ENCODE assay signal across 8 cellular contexts in genomic region chr12:27333311-27334009, GRCh38. TPM values are rescaled to one million over a fixed set of nuclear protein-coding genes. Genes with fewer than 3 reads are reported as not detected.
DNase-seq lines count a peak whose midpoint lies in the region; ATAC-seq, FAIRE-seq and TF ChIP-seq lines count a peak whose summit lies in the region.

No MANE protein-coding gene starts in this region.

- H3K9me3 Mint-ChIP-seq in activated CD4-positive, alpha-beta T cell treated with anti-CD3 and anti-CD28 coated beads, Interleukin-2, amount 10 ng/mL, durations not matched to agents 7 days and 5 days, result no peaks in the 10 kb centered on the region
- H3K9me3 Mint-ChIP-seq in effector memory CD8-positive, alpha-beta T cell, result no peaks in the 10 kb centered on the region

- peak overlapping the region; percentile 89 for H3K27ac Mint-ChIP-seq in activated CD4-positive, alpha-beta T cell treated with anti-CD3 and anti-CD28 coated beads, Interleukin-2, amount 10 ng/mL, durations not matched to agents 7 days and 5 days
- H3K27ac Mint-ChIP-seq in effector memory CD8-positive, alpha-beta T cell, result peak overlapping the region; percentile 65 to 81

- H3K27me3 ChIP-seq in mucosa of rectum (ENCODE audit: control insufficient read depth in 2 of 2, insufficient read depth in 2 of 2, low read length in 2 of 2) (peaks cover 8 to 11% of the 10 kb centered on the region in 2 donors), stomach smooth muscle (ENCODE audit: control insufficient read depth in 1 of 2, insufficient read depth in 2 of 2, low read length in 2 of 2) (no peaks in the 10 kb centered on the region)

- DNase-seq in GM12892 (ENCODE audit: insufficient read length) (peak; percentile 34), NCI-H1105 treated with DMSO at 0.1 percent for 48 hours (lab: John Stamatoyannopoulos, UW) (peak; percentile 53), Ammon's horn (ENCODE audit: low spot score) (no peak)
- peak; percentile 49 for DNase-seq in activated CD4-positive, alpha-beta T cell treated with anti-CD3 and anti-CD28 coated beads, Interleukin-2, amount 10 ng/mL, durations not matched to agents 7 days and 5 days
- DNase-seq in effector memory CD8-positive, alpha-beta T cell, result peak in 2 of 3 experiments; percentile 1 to 6

- H3K4me3 Mint-ChIP-seq in activated CD4-positive, alpha-beta T cell treated with anti-CD3 and anti-CD28 coated beads, Interleukin-2, amount 10 ng/mL, durations not matched to agents 7 days and 5 days, result peak overlapping the region; percentile 92
- H3K4me3 Mint-ChIP-seq in effector memory CD8-positive, alpha-beta T cell, result peak overlapping the region; percentile 91 to 95

- ATAC-seq in HG02610 (IDR thresholded peaks at IDR 0.05; ENCODE audit: unreplicated experiment), result peak; percentile 12
- ATAC-seq in effector memory CD8-positive, alpha-beta T cell (replicated peaks), result peak; percentile 65

- H3K9ac ChIP-seq in mucosa of rectum (ENCODE audit: low read depth in 1 of 2, low read length in 2 of 2) (peak overlapping the region; percentile 42 to 62), stomach smooth muscle (ENCODE audit: low read length in 2 of 2) (peak overlapping the region; percentile 47 to 59)

- H3K4me1 Mint-ChIP-seq in activated CD4-positive, alpha-beta T cell treated with anti-CD3 and anti-CD28 coated beads, Interleukin-2, amount 10 ng/mL, durations not matched to agents 7 days and 5 days, result peaks cover 39% of the 10 kb centered on the region
- peaks cover 12 to 18% of the 10 kb centered on the region in 2 donors for H3K4me1 Mint-ChIP-seq in effector memory CD8-positive, alpha-beta T cell (ENCODE audit: low read depth in 2 of 2)

- peaks cover 12% of the 10 kb centered on the region for H3K27me3 Mint-ChIP-seq in activated CD4-positive, alpha-beta T cell treated with anti-CD3 and anti-CD28 coated beads, Interleukin-2, amount 10 ng/mL, durations not matched to agents 7 days and 5 days
- H3K27me3 Mint-ChIP-seq in effector memory CD8-positive, alpha-beta T cell, result peaks cover 44 to 56% of the 10 kb centered on the region in 2 donors

- H3K27ac ChIP-seq in mucosa of rectum (ENCODE audit: low read depth in 2 of 2, low read length in 2 of 2) (no peak overlapping the region), stomach smooth muscle (ENCODE audit: low read length) (no peak overlapping the region)

- POLR2A ChIA-PET in activated CD4-positive, alpha-beta T cell treated with anti-CD3 and anti-CD28 coated beads, Interleukin-2, amount 10 ng/mL, durations not matched to agents 7 days and 5 days (lab: Charles Lee), result no interaction called here

- TF ChIP-seq POLR2A in GM12892 (IDR thresholded peaks at IDR 0.05; ENCODE audit: low read depth, low read length), result no peak

- peak; percentile 77 for FAIRE-seq in GM12892 (lab: Jason Lieb, UNC)

- H3K4me3 ChIP-seq in mucosa of rectum (ENCODE audit: low read length in 2 of 2) (peak overlapping the region; percentile 65 to 77), stomach smooth muscle (ENCODE audit: low read length in 2 of 2) (peak overlapping the region; percentile 60 to 82)

- peaks cover 2% of the 10 kb centered on the region for H3K36me3 Mint-ChIP-seq in activated CD4-positive, alpha-beta T cell treated with anti-CD3 and anti-CD28 coated beads, Interleukin-2, amount 10 ng/mL, durations not matched to agents 7 days and 5 days (ENCODE audit: low read depth)
- H3K36me3 Mint-ChIP-seq in effector memory CD8-positive, alpha-beta T cell (ENCODE audit: insufficient read depth), result no peaks in the 10 kb centered on the region

- H3K4me1 ChIP-seq in mucosa of rectum (ENCODE audit: control insufficient read depth in 2 of 2, insufficient read depth in 2 of 2, low read length in 2 of 2) (peaks cover 7 to 13% of the 10 kb centered on the region in 2 donors), stomach smooth muscle (ENCODE audit: control insufficient read depth, insufficient read depth, low read length) (peaks cover 26% of the 10 kb centered on the region)

- H3K9me3 ChIP-seq in mucosa of rectum (ENCODE audit: control insufficient read depth in 2 of 2, low read length in 2 of 2) (no peaks in the 10 kb centered on the region), stomach smooth muscle (ENCODE audit: control insufficient read depth in 2 of 2, low read length in 2 of 2) (no peaks in the 10 kb centered on the region)

- CTCF ChIA-PET in activated CD4-positive, alpha-beta T cell treated with anti-CD3 and anti-CD28 coated beads, Interleukin-2, amount 10 ng/mL, durations not matched to agents 7 days and 5 days (lab: Charles Lee), result interaction anchor here (0.6 to 1.7 kb wide), 4 partner anchors 9 to 282 kb away, joined by 3 to 6 read pairs (median 3); no protein-coding TSS in a partner anchor

- H3K36me3 ChIP-seq in mucosa of rectum (ENCODE audit: control insufficient read depth in 2 of 2, insufficient read depth in 2 of 2, low read length in 2 of 2) (no peaks in the 10 kb centered on the region), stomach smooth muscle (ENCODE audit: control insufficient read depth in 2 of 2, insufficient read depth in 2 of 2, low read length in 2 of 2) (no peaks in the 10 kb centered on the region)

RNA-seq across cellular contexts. Expression of gene BMAL2, which starts 0.8 kb away (rescaled TPM):
- 44.5 TPM for polyA plus RNA-seq in GM12892 (2012; ENCODE audit: missing spikeins)
- total RNA-seq in activated CD4-positive, alpha-beta T cell treated with anti-CD3 and anti-CD28 coated beads, Interleukin-2, amount 10 ng/mL, durations not matched to agents 7 days and 5 days, result 10 to 100 TPM; 17.3 to 18.0 TPM
